Comparison of ENCODE assay signal across 21 cellular contexts in the genomic region with DNA sequence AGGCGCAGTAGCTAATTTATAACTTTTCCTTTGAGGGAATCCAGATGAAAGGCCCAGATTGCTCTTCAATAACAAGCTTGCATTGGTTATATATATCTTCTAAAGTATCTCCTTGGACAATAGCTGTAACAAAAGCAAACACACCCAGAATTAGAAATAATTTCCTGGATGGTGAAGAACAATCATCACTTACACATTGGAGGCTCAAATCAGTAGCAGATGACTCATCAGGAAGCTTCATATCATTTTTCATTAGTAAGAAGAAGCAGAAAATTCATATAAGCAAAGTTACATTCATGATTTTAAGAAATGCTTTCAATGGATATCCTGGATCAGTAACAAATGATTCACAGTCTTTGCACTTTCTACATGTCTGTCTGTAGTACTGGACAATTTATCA.
"Had no signal": no experiment of that assay in that cellular context is flagged by ENCODE, and none has a peak within 500 bp of the region (broad histone marks: within the 10 kb centered on the region; RNA-seq: fewer than 3 reads in every experiment).

No MANE protein-coding gene starts in this region.

- DNase-seq: activated CD4-positive, alpha-beta T cell treated with anti-CD3 and anti-CD28 coated beads for 36 hours; activated CD4-positive, alpha-beta T cell treated with anti-CD3 and anti-CD28 coated beads, Interleukin-2, amount 50 U/mL, for 48 hours; activated CD8-positive, alpha-beta memory T cell treated with anti-CD3 and anti-CD28 coated beads, Interleukin-2, amount 10 ng/mL, durations not matched to agents 7 days and 5 days; activated naive CD4-positive, alpha-beta T cell; activated naive CD8-positive, alpha-beta T cell treated with anti-CD3 and anti-CD28 coated beads, Interleukin-2, amount 10 ng/mL, durations not matched to agents 7 days and 5 days; amygdala; endodermal cell; erythroblast; left colon; lower lobe of right lung; naive thymus-derived CD8-positive, alpha-beta T cell; psoas muscle; right cardiac atrium; small intestine; stimulated activated CD4-positive, alpha-beta T cell treated with anti-CD3 and anti-CD28 coated beads, Interleukin-15, amount 100 ng/mL, for 24 hours; stimulated activated CD4-positive, alpha-beta T cell treated with anti-CD3 and anti-CD28 coated beads, Interleukin-4, amount 100 ng/mL, for 1 hour; stimulated activated naive CD8-positive, alpha-beta T cell treated with anti-CD3 and anti-CD28 coated beads, Interleukin-15, amount 100 ng/mL, for 72 hours; transverse colon; uterus had no signal

- ATAC-seq: activated CD4-positive, alpha-beta T cell treated with anti-CD3 and anti-CD28 coated beads for 36 hours; activated CD8-positive, alpha-beta memory T cell treated with anti-CD3 and anti-CD28 coated beads, Interleukin-2, amount 10 ng/mL, durations not matched to agents 7 days and 5 days; activated T-helper 17 cell treated with anti-CD3 and anti-CD28 coated beads, Interleukin-2, amount 50 U/mL, for 72 hours; left colon; lower lobe of right lung; naive thymus-derived CD8-positive, alpha-beta T cell; psoas muscle; right cardiac atrium; stimulated activated naive CD8-positive, alpha-beta T cell treated with anti-CD3 and anti-CD28 coated beads, Interleukin-15, amount 100 ng/mL, for 72 hours; WTC11 had no signal
